16 cellular contexts compared by ENCODE assay signal in the genomic region with DNA sequence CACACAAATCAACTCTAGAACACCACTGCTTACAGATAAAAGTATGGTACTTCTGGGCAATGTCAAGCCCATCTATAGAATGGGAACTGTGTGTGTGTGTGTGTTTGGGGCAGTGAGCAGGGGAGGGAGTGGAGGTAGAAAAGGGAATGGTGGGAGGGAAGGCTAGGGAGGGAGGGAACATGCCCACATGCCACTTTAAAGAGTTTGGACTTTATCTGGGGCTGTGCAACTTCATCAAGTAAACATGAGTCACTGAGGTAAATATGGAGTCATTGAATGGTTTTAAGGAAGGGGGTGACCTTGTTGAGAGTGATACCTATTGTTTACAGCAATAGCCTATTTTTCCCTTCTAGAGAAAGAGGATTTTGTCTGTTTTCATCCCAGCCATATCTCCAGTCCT. TPM values are rescaled to one million over a fixed set of nuclear protein-coding genes. Genes with fewer than 3 reads are reported as not detected.
DNase-seq lines count a peak whose midpoint lies in the region; ATAC-seq, FAIRE-seq and TF ChIP-seq lines count a peak whose summit lies in the region.
"Had no signal": no experiment of that assay in that cellular context is flagged by ENCODE, and none has a peak within 500 bp of the region (broad histone marks: within the 10 kb centered on the region; RNA-seq: fewer than 3 reads in every experiment).

No MANE protein-coding gene starts in this region.

- POLR2A ChIA-PET in PC-3 (lab: Charles Lee; ENCODE audit: unreplicated experiment) = no interaction called here

- no peaks in the 10 kb centered on the region for H3F3A ChIP-seq in PC-3 (ENCODE audit: low read length, unreplicated experiment)

- H3K4me2 ChIP-seq in PC-3 (ENCODE audit: low read length) = 0 out of 2 replicates have a peak overlapping the region, but pooled peaks have one; percentile 12

- CTCF ChIA-PET in PC-3 (lab: Charles Lee) = no interaction called here

- TF ChIP-seq CTCF in PC-3 (conservative IDR thresholded peaks at IDR 0.05; ENCODE audit: low read depth, low read length) (no peak), bronchial epithelial cell (IDR thresholded peaks at IDR 0.05; ENCODE audit: insufficient read depth, low read length, severe bottlenecking) (no peak), mucosa of descending colon (IDR thresholded peaks at IDR 0.05) (no peak)

- no TSS peak for BruUV-seq in PC-3 (replicated peaks; lab: Mats Ljungman, UMichigan)

- H2AFZ ChIP-seq in PC-3 (ENCODE audit: low read length) = no peak overlapping the region
- H2AFZ ChIP-seq: GM23248 had no signal

- DNase-seq in PC-3 (peak; percentile 67), bronchial epithelial cell (ENCODE audit: low read depth) (peak; percentile 55), mucosa of descending colon (no peak), NCI-H1417 (lab: John Stamatoyannopoulos, UW) (no peak)
- no peak for DNase-seq in stimulated activated CD4-positive, alpha-beta T cell treated with anti-CD3 and anti-CD28 coated beads, Interleukin-4, amount 100 ng/mL, for 4 hours
- DNase-seq: CD8-positive, alpha-beta T cell; COR-L47; DMS153; GM23248 had no signal

- H3K4me3 ChIP-seq in PC-3 (ENCODE audit: low read length) = no peak overlapping the region
- H3K4me3 ChIP-seq in bronchial epithelial cell (ENCODE audit: low read depth, low read length) = no peak overlapping the region
- H3K4me3 ChIP-seq in mucosa of descending colon = no peak overlapping the region
- H3K4me3 ChIP-seq: GM12878, GM23248 had no signal

- no peaks in the 10 kb centered on the region for H3K9me2 ChIP-seq in PC-3 (replicated peaks; ENCODE audit: low read length)

- H3K79me2 ChIP-seq in PC-3 (ENCODE audit: low read length) = no peaks in the 10 kb centered on the region

- peak; percentile 82 for ATAC-seq in PC-3
- ATAC-seq in mucosa of descending colon = peak; percentile 16
- ATAC-seq in HG03378 (IDR thresholded peaks at IDR 0.05; ENCODE audit: unreplicated experiment) = no peak
- ATAC-seq in HG02642 (IDR thresholded peaks at IDR 0.05; ENCODE audit: poor library complexity, unreplicated experiment) = no peak
- ATAC-seq: CD8-positive, alpha-beta T cell; GM12878; HCT116 had no signal

- no peaks in the 10 kb centered on the region for H3K9me3 ChIP-seq in PC-3 (ENCODE audit: low read length)
- H3K9me3 ChIP-seq in mucosa of descending colon = no peaks in the 10 kb centered on the region

- H4K20me1 ChIP-seq in PC-3 (ENCODE audit: low read length) = no peaks in the 10 kb centered on the region

- no peak overlapping the region for H3K27ac ChIP-seq in PC-3 (ENCODE audit: low read length)
- H3K27ac ChIP-seq: GM23248 had no signal

- H3K9ac ChIP-seq in PC-3 (ENCODE audit: low read length) = no peak overlapping the region
- H3K9ac ChIP-seq: GM23248 had no signal

- peaks cover 9% of the 10 kb centered on the region; the same call in 1 of the 2 replicates for H3K4me1 ChIP-seq in PC-3 (ENCODE audit: insufficient read depth, low read length)
- H3K4me1 ChIP-seq in mucosa of descending colon (ENCODE audit: low read depth) = no peaks in the 10 kb centered on the region

- FAIRE-seq in bronchial epithelial cell (lab: Jason Lieb, UNC) = no peak
- FAIRE-seq: D721Med, GM12878, GM18507, H54 had no signal

- intact Hi-C loops in PC-3 (cut with micrococcal nuclease) (no loop called here), mucosa of descending colon (cut with DNase I, micrococcal nuclease) (loop anchor here in 1 of 2 donors (10.0 kb wide), 2 partner anchors 129 to 259 kb away; partner anchors contain the start of gene SRSF12)

- H3K27me3 ChIP-seq in PC-3 (ENCODE audit: low read length) (no peaks in the 10 kb centered on the region), bronchial epithelial cell (ENCODE audit: control insufficient read depth, insufficient read depth, low read length) (no peaks in the 10 kb centered on the region)

- H3K36me3 ChIP-seq in PC-3 (ENCODE audit: low read depth, low read length) (no peaks in the 10 kb centered on the region), bronchial epithelial cell (ENCODE audit: control insufficient read depth, insufficient read depth, low read length) (no peaks in the 10 kb centered on the region), mucosa of descending colon (ENCODE audit: low read depth) (no peaks in the 10 kb centered on the region)

RNA-seq across cellular contexts. Expression of gene RNGTT, which starts 22.5 kb away (rescaled TPM):
- total RNA-seq in PC-3 (2014; rRNA removed) (15.7 and 16.1 TPM in 2 replicates), bronchial epithelial cell (19.7 and 20.8 TPM in 2 replicates), mucosa of descending colon (10 to 100 TPM in 1 of 3 donors, 1 to 10 TPM in 2; 8.4 to 11.6 (median 9.4) TPM)

Comparison
In these comparisons a context has a peak if more than half of its experiments do, and no peak if none do; other contexts are left out.
1. ATAC-seq: peak in PC-3 (single experiment) and mucosa of descending colon (single experiment); none in HG03378 (single experiment) and HG02642 (single experiment).
2. DNase-seq: peak in PC-3 (single experiment) and bronchial epithelial cell (single experiment); none in mucosa of descending colon (0 of 3), NCI-H1417 (0 of 3) and stimulated activated CD4-positive, alpha-beta T cell treated with anti-CD3 and anti-CD28 coated beads, Interleukin-4, amount 100 ng/mL, for 4 hours (0 of 2).